In genomic region chr18:21441670-21442069, GRCh38 we compare ENCODE assay signal across 18 cellular contexts.
"Had no signal": no experiment of that assay in that cellular context is flagged by ENCODE, and none has a peak within 500 bp of the region (broad histone marks: within the 10 kb centered on the region; RNA-seq: fewer than 3 reads in every experiment).

No MANE protein-coding gene starts in this region.

- H3K27ac ChIP-seq: hepatocyte, neutrophil, tibial artery, upper lobe of right lung, vagina had no signal

- H3K27me3 ChIP-seq: foreskin keratinocyte, hepatocyte, tibial artery, upper lobe of right lung, vagina had no signal

- H3K36me3 Mint-ChIP-seq: natural killer cell treated with Interleukin-12 subunit alpha and Interleukin-12 subunit beta and Interleukin-15 and Interleukin-18, amount 100 ng/mL, for 72 hours had no signal

- ATAC-seq: foreskin keratinocyte, left colon, right cardiac atrium, upper lobe of right lung had no signal

- H3K27ac Mint-ChIP-seq: mesothelial cell of epicardium; natural killer cell treated with Interleukin-12 subunit alpha and Interleukin-12 subunit beta and Interleukin-15 and Interleukin-18, amount 100 ng/mL, for 72 hours; stimulated activated naive CD8-positive, alpha-beta T cell treated with anti-CD3 and anti-CD28 coated beads, Interleukin-15, Interleukin-2, amounts not matched to agents 100 ng/mL and 50 ng/mL, for 24 hours had no signal

- H3K4me1 Mint-ChIP-seq: mesothelial cell of epicardium had no signal

- H3K36me3 ChIP-seq: neutrophil, tibial artery, upper lobe of right lung, vagina had no signal

- H3K4me1 ChIP-seq: tibial artery, upper lobe of right lung, vagina had no signal

- H3K4me3 Mint-ChIP-seq: mesothelial cell of epicardium; natural killer cell treated with Interleukin-12 subunit alpha and Interleukin-12 subunit beta and Interleukin-15 and Interleukin-18, amount 100 ng/mL, for 72 hours; stimulated activated naive CD8-positive, alpha-beta T cell treated with anti-CD3 and anti-CD28 coated beads, Interleukin-15, Interleukin-2, amounts not matched to agents 100 ng/mL and 50 ng/mL, for 24 hours had no signal

- FAIRE-seq: endometrium had no signal

- H2AFZ ChIP-seq: hepatocyte had no signal

- H3K9me3 Mint-ChIP-seq: mesothelial cell of epicardium; natural killer cell treated with Interleukin-12 subunit alpha and Interleukin-12 subunit beta and Interleukin-15 and Interleukin-18, amount 100 ng/mL, for 72 hours; stimulated activated naive CD8-positive, alpha-beta T cell treated with anti-CD3 and anti-CD28 coated beads, Interleukin-15, Interleukin-2, amounts not matched to agents 100 ng/mL and 50 ng/mL, for 24 hours had no signal

- H3K4me3 ChIP-seq: hepatocyte, smooth muscle cell, tibial artery, upper lobe of right lung, vagina had no signal

- H3K4me2 ChIP-seq: hepatocyte, smooth muscle cell had no signal

- H3K79me2 ChIP-seq: hepatocyte had no signal

- H3K9me3 ChIP-seq: neutrophil, tibial artery, upper lobe of right lung, vagina had no signal

- DNase-seq: effector memory CD4-positive, alpha-beta T cell; head of caudate nucleus; left colon; mammary epithelial cell; posterior cingulate gyrus; right cardiac atrium; stimulated activated CD4-positive, alpha-beta T cell treated with anti-CD3 and anti-CD28 coated beads, Interleukin-2, amount 100 ng/mL, for 48 hours; tibial artery; upper lobe of right lung had no signal
